1 cellular context compared by ENCODE assay signal in genomic region chr11:35912436-35912835, GRCh38.
A peak's percentile ranks its signal among the peaks of the same experiment; 100 is the strongest.
TF ChIP-seq lines count a peak whose summit lies in the region.

No MANE protein-coding gene starts in this region.

TF ChIP-seq in GM12878, 131 proteins besides CTCF, POLR2A, EP300 and RAD21:
- TF ChIP-seq EED (IDR thresholded peaks at IDR 0.05; ENCODE audit: low read depth) (peak; percentile 38), MTA2 (IDR thresholded peaks at IDR 0.05; ENCODE audit: low read depth) (peak; percentile 34; the same call in 1 of the 2 replicates), NBN (IDR thresholded peaks at IDR 0.05) (0 out of 2 replicates have a peak, but pooled peaks have one; percentile 32), NR2F1 (conservative IDR thresholded peaks at IDR 0.05) (peak; percentile 67), IKZF2 (IDR thresholded peaks at IDR 0.05) (peak; percentile 46 to 50; a peak in 2 of 4 replicates), FOXM1 (IDR thresholded peaks at IDR 0.05; ENCODE audit: low read depth, low read length) (peak; percentile 11; the same call in 1 of the 2 replicates), RUNX3 (IDR thresholded peaks at IDR 0.05; ENCODE audit: low read length) (peak; percentile 40; the same call in 1 of the 2 replicates), BHLHE40 (IDR thresholded peaks at IDR 0.05; ENCODE audit: borderline replicate concordance in 1 of 2, low read depth in 2 of 2, low read length in 1 of 2) (peak in 1 of 2 experiments; percentile 82; a peak in 2 of 4 replicates)
- TF ChIP-seq, protein P1, sequence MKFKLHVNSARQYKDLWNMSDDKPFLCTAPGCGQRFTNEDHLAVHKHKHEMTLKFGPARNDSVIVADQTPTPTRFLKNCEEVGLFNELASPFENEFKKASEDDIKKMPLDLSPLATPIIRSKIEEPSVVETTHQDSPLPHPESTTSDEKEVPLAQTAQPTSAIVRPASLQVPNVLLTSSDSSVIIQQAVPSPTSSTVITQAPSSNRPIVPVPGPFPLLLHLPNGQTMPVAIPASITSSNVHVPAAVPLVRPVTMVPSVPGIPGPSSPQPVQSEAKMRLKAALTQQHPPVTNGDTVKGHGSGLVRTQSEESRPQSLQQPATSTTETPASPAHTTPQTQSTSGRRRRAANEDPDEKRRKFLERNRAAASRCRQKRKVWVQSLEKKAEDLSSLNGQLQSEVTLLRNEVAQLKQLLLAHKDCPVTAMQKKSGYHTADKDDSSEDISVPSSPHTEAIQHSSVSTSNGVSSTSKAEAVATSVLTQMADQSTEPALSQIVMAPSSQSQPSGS (IDR thresholded peaks at IDR 0.05; ENCODE audit: low read length), result 0 out of 2 replicates have a peak, but pooled peaks have one; percentile 13
TF ChIP-seq in GM12878: peak in this region for 9; not testable (repeated sequence) for 122.
